23 cellular contexts compared by ENCODE assay signal in the genomic region with DNA sequence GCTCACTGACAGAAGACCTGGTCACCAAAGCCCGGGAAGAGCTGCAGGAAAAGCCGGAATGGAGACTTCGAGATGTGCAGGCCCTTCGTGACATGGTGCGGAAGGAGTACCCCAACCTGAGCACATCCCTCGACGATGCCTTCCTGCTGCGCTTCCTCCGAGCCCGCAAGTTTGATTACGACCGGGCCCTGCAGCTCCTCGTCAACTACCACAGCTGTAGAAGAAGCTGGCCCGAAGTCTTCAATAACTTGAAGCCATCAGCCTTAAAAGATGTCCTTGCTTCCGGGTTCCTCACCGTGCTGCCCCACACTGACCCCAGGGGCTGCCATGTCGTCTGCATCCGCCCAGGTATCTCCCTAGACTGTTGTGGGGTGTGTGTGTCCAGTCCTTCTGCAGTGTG.
"Had no signal": no experiment of that assay in that cellular context is flagged by ENCODE, and none has a peak within 500 bp of the region (broad histone marks: within the 10 kb centered on the region; RNA-seq: fewer than 3 reads in every experiment).

No MANE protein-coding gene starts in this region.

- H3K4me3 Mint-ChIP-seq: dendritic cell treated with granulocyte-macrophage colony-stimulating factor and Interleukin-4, amounts not matched to agents 40 ng/mL and 50 ng/mL, for 4 days; immature natural killer cell; natural killer cell treated with Interleukin-12 subunit alpha and Interleukin-12 subunit beta and Interleukin-15 and Interleukin-18, amount 100 ng/mL, for 72 hours had no signal

- H3K4me3 ChIP-seq: esophagus squamous epithelium, gastroesophageal sphincter, left ventricle myocardium inferior, lung, psoas muscle, spleen, suprapubic skin, thyroid gland, upper lobe of right lung, vagina had no signal

- H3K9me3 Mint-ChIP-seq: dendritic cell treated with granulocyte-macrophage colony-stimulating factor and Interleukin-4, amounts not matched to agents 40 ng/mL and 50 ng/mL, for 4 days; immature natural killer cell; natural killer cell treated with Interleukin-12 subunit alpha and Interleukin-12 subunit beta and Interleukin-15 and Interleukin-18, amount 100 ng/mL, for 72 hours had no signal

- H3K27ac ChIP-seq: esophagus squamous epithelium, gastroesophageal sphincter, left ventricle myocardium inferior, psoas muscle, suprapubic skin, thyroid gland, upper lobe of right lung, vagina had no signal

- H3K27ac Mint-ChIP-seq: dendritic cell treated with granulocyte-macrophage colony-stimulating factor and Interleukin-4, amounts not matched to agents 40 ng/mL and 50 ng/mL, for 4 days; natural killer cell treated with Interleukin-12 subunit alpha and Interleukin-12 subunit beta and Interleukin-15 and Interleukin-18, amount 100 ng/mL, for 72 hours had no signal

- ATAC-seq: gastroesophageal sphincter; natural killer cell treated with Interleukin-12 subunit alpha and Interleukin-12 subunit beta and Interleukin-15 and Interleukin-18, amount 100 ng/mL, for 72 hours; psoas muscle; sciatic nerve; stimulated activated naive CD8-positive, alpha-beta T cell treated with anti-CD3 and anti-CD28 coated beads, Interleukin-15, Interleukin-2, amounts not matched to agents 100 U/mL and 50 U/mL, for 24 hours; upper lobe of right lung had no signal

- H3K9me3 ChIP-seq: esophagus squamous epithelium, gastroesophageal sphincter, left ventricle myocardium inferior, psoas muscle, spleen, suprapubic skin, thyroid gland, upper lobe of right lung, vagina had no signal

- DNase-seq: esophagus squamous epithelium; foreskin fibroblast; glutamatergic neuron; immature natural killer cell; left ventricle myocardium inferior; mesenchymal stem cell; midbrain; psoas muscle; retina; spleen; stimulated activated CD4-positive, alpha-beta T cell treated with anti-CD3 and anti-CD28 coated beads, Interleukin-15, amount 100 ng/mL, for 24 hours; stimulated activated CD4-positive, alpha-beta T cell treated with anti-CD3 and anti-CD28 coated beads, Interleukin-1b, Interleukin-23, amount 100 ng/mL, for 48 hours; stimulated activated CD4-positive, alpha-beta T cell treated with anti-CD3 and anti-CD28 coated beads, Interleukin-4, amount 100 ng/mL, for 24 hours; stimulated activated naive CD8-positive, alpha-beta T cell treated with anti-CD3 and anti-CD28 coated beads, Interleukin-15, Interleukin-2, amounts not matched to agents 100 U/mL and 50 U/mL, for 24 hours; thyroid gland; upper lobe of right lung had no signal

- H3K27me3 ChIP-seq: esophagus squamous epithelium, gastroesophageal sphincter, spleen, suprapubic skin, thyroid gland, upper lobe of right lung, vagina had no signal

- H3K27me3 Mint-ChIP-seq: dendritic cell treated with granulocyte-macrophage colony-stimulating factor and Interleukin-4, amounts not matched to agents 40 ng/mL and 50 ng/mL, for 4 days; natural killer cell treated with Interleukin-12 subunit alpha and Interleukin-12 subunit beta and Interleukin-15 and Interleukin-18, amount 100 ng/mL, for 72 hours had no signal
